Comparison of ENCODE assay signal across 8 cellular contexts in genomic region chr2:20675701-20676352, GRCh38. TPM values are rescaled to one million over a fixed set of nuclear protein-coding genes. Genes with fewer than 3 reads are reported as not detected.
DNase-seq lines count a peak whose midpoint lies in the region; ATAC-seq and TF ChIP-seq lines count a peak whose summit lies in the region.

No MANE protein-coding gene starts in this region.

- H3K4me1 Mint-ChIP-seq in activated CD4-positive, alpha-beta T cell treated with anti-CD3 and anti-CD28 coated beads for 36 hours: no peaks in the 10 kb centered on the region
- no peaks in the 10 kb centered on the region for H3K4me1 Mint-ChIP-seq in activated CD4-positive, alpha-beta T cell treated with anti-CD3 and anti-CD28 coated beads, Interleukin-2, amount 10 ng/mL, durations not matched to agents 24 days and 14 days
- H3K4me1 Mint-ChIP-seq in GM23338: peaks cover 57% of the 10 kb centered on the region

- POLR2A ChIA-PET in activated CD4-positive, alpha-beta T cell treated with anti-CD3 and anti-CD28 coated beads for 36 hours (lab: Charles Lee): no interaction called here

- H3K27me3 Mint-ChIP-seq in activated CD4-positive, alpha-beta T cell treated with anti-CD3 and anti-CD28 coated beads for 36 hours: peaks cover 13% of the 10 kb centered on the region
- peaks cover 13% of the 10 kb centered on the region for H3K27me3 Mint-ChIP-seq in activated CD4-positive, alpha-beta T cell treated with anti-CD3 and anti-CD28 coated beads, Interleukin-2, amount 10 ng/mL, durations not matched to agents 24 days and 14 days
- peaks cover 48% of the 10 kb centered on the region for H3K27me3 Mint-ChIP-seq in GM23338 (ENCODE audit: insufficient read depth, low read depth, poor library complexity)

- H3K9me3 Mint-ChIP-seq in activated CD4-positive, alpha-beta T cell treated with anti-CD3 and anti-CD28 coated beads for 36 hours (ENCODE audit: low read depth): no peaks in the 10 kb centered on the region
- no peaks in the 10 kb centered on the region for H3K9me3 Mint-ChIP-seq in activated CD4-positive, alpha-beta T cell treated with anti-CD3 and anti-CD28 coated beads, Interleukin-2, amount 10 ng/mL, durations not matched to agents 24 days and 14 days
- no peaks in the 10 kb centered on the region; the same call in 2 of the 3 replicates for H3K9me3 Mint-ChIP-seq in GM23338

- peaks cover 44% of the 10 kb centered on the region for H3K27me3 ChIP-seq in GM23338 (ENCODE audit: insufficient read depth)
- H3K27me3 ChIP-seq in aorta (ENCODE audit: control insufficient read depth in 1 of 2, insufficient read depth in 2 of 2, low read length in 1 of 2): no peaks in the 10 kb centered on the region

- H3K27ac ChIP-seq in GM23338 (ENCODE audit: low read depth) (no peak overlapping the region), aorta (ENCODE audit: low read depth in 1 of 2, low read length in 2 of 2) (peak overlapping the region; percentile 23 to 80)

- CTCF ChIA-PET in activated CD4-positive, alpha-beta T cell treated with anti-CD3 and anti-CD28 coated beads for 36 hours (lab: Charles Lee): interaction anchor here (0.8 to 5.6 kb wide), 6 partner anchors 8 to 287 kb away, joined by 3 to 23 read pairs (median 4); no protein-coding TSS in a partner anchor

- H3K4me1 ChIP-seq in GM23338 (ENCODE audit: insufficient read depth) (peaks cover 41% of the 10 kb centered on the region), aorta (ENCODE audit: control insufficient read depth in 1 of 2, insufficient read depth in 2 of 2, low read length in 2 of 2) (no peaks in the 10 kb centered on the region)

- 73 to 79% methylated on average over 6 of the region's 6 CpGs for WGBS in aorta, 2 donors

- H3F3A ChIP-seq in GM23338 (replicated peaks; ENCODE audit: low read depth): 0 out of 2 replicates have a peak, but pooled peaks cover 3% of the 10 kb centered on the region

- no peaks in the 10 kb centered on the region for H3K9me3 ChIP-seq in aorta (ENCODE audit: control insufficient read depth, low read length)

- H3K27ac Mint-ChIP-seq in activated CD4-positive, alpha-beta T cell treated with anti-CD3 and anti-CD28 coated beads for 36 hours: no peak overlapping the region
- no peak overlapping the region for H3K27ac Mint-ChIP-seq in activated CD4-positive, alpha-beta T cell treated with anti-CD3 and anti-CD28 coated beads, Interleukin-2, amount 10 ng/mL, durations not matched to agents 24 days and 14 days
- H3K27ac Mint-ChIP-seq in GM23338: no peak overlapping the region

- no peaks in the 10 kb centered on the region for H3K79me2 ChIP-seq in GM23338 (replicated peaks; ENCODE audit: insufficient read depth)

- no peak for TF ChIP-seq CTCF in GM23338 (conservative IDR thresholded peaks at IDR 0.05; ENCODE audit: low read depth in 2 of 2)

- H3K4me2 ChIP-seq in GM23338: no peak overlapping the region

- no peaks in the 10 kb centered on the region; the same call in 1 of the 2 replicates for H4K20me1 ChIP-seq in GM23338 (replicated peaks; ENCODE audit: insufficient read depth)

- H3K4me3 ChIP-seq in GM23338: no peak overlapping the region
- H3K4me3 ChIP-seq in aorta (ENCODE audit: low read length in 2 of 2): no peak overlapping the region

- DNase-seq in activated CD4-positive, alpha-beta T cell treated with anti-CD3 and anti-CD28 coated beads for 36 hours: no peak
- no peak for DNase-seq in activated CD4-positive, alpha-beta T cell treated with anti-CD3 and anti-CD28 coated beads, Interleukin-2, amount 10 ng/mL, durations not matched to agents 24 days and 14 days
- peak; percentile 50 for DNase-seq in GM23338 (ENCODE audit: low spot score)
- DNase-seq in KBM-7: peak; percentile 39
- peak; percentile 75 for DNase-seq in germinal center (ENCODE audit: low spot score)
- no peak for DNase-seq in aorta
- DNase-seq in ureter (ENCODE audit: low spot score): no peak
- DNase-seq in NK-92 (lab: John Stamatoyannopoulos, UW; ENCODE audit: unreplicated experiment): no peak

- no peaks in the 10 kb centered on the region for H3K9me2 ChIP-seq in GM23338 (ENCODE audit: insufficient read depth)

- H3K36me3 Mint-ChIP-seq in activated CD4-positive, alpha-beta T cell treated with anti-CD3 and anti-CD28 coated beads for 36 hours (ENCODE audit: low read depth): peaks cover 2% of the 10 kb centered on the region
- H3K36me3 Mint-ChIP-seq in activated CD4-positive, alpha-beta T cell treated with anti-CD3 and anti-CD28 coated beads, Interleukin-2, amount 10 ng/mL, durations not matched to agents 24 days and 14 days (ENCODE audit: low read depth): no peaks in the 10 kb centered on the region
- no peaks in the 10 kb centered on the region for H3K36me3 Mint-ChIP-seq in GM23338 (ENCODE audit: low read depth)

- H2AFZ ChIP-seq in GM23338: no peak overlapping the region

- H3K4me3 Mint-ChIP-seq in activated CD4-positive, alpha-beta T cell treated with anti-CD3 and anti-CD28 coated beads for 36 hours: no peak overlapping the region
- no peak overlapping the region for H3K4me3 Mint-ChIP-seq in activated CD4-positive, alpha-beta T cell treated with anti-CD3 and anti-CD28 coated beads, Interleukin-2, amount 10 ng/mL, durations not matched to agents 24 days and 14 days
- H3K4me3 Mint-ChIP-seq in GM23338: peak overlapping the region; percentile 42; the same call in 1 of the 3 replicates

- in situ Hi-C loops in KBM-7 (cut with MboI; ENCODE audit: low pct_unique_long_range_greater_than_20kb, low sequenced_read_pairs): no loop called here

- intact Hi-C loops in activated CD4-positive, alpha-beta T cell treated with anti-CD3 and anti-CD28 coated beads for 36 hours (cut with DNase I, micrococcal nuclease): no loop called here
- intact Hi-C loops in activated CD4-positive, alpha-beta T cell treated with anti-CD3 and anti-CD28 coated beads, Interleukin-2, amount 10 ng/mL, durations not matched to agents 24 days and 14 days (cut with micrococcal nuclease): no loop called here
- intact Hi-C loops in aorta (cut with DNase I): loop anchor here in 1 of 2 donors (5.0 kb wide), 2 partner anchors 146 to 296 kb away; partner anchors contain the start of gene LDAH

- H3K36me3 ChIP-seq in GM23338 (ENCODE audit: insufficient read depth): no peaks in the 10 kb centered on the region
- H3K36me3 ChIP-seq in aorta (ENCODE audit: control insufficient read depth in 1 of 2, insufficient read depth in 2 of 2, low read length in 1 of 2): peaks cover 0 to 2% of the 10 kb centered on the region in 2 donors

- ATAC-seq in activated CD4-positive, alpha-beta T cell treated with anti-CD3 and anti-CD28 coated beads for 36 hours: peak; percentile 83
- ATAC-seq in GM23338 (peak; percentile 71), aorta (ENCODE audit: low FRiP score) (peak; percentile 48)

TF ChIP-seq in GM23338, 12 proteins besides CTCF, POLR2A, EP300 and RAD21 (continues in another document):
- no peak for TF ChIP-seq EZH2 (IDR thresholded peaks at IDR 0.05; ENCODE audit: low read depth, unreplicated experiment)
- TF ChIP-seq ZNF114 (CRISPR knock-in tag; IDR thresholded peaks at IDR 0.05): no peak
- no peak for TF ChIP-seq EZH2phosphoT487 (IDR thresholded peaks at IDR 0.05; ENCODE audit: unreplicated experiment)
- no peak for TF ChIP-seq JUNB (IDR thresholded peaks at IDR 0.05; ENCODE audit: unreplicated experiment)
- no peak for TF ChIP-seq STAT1 (IDR thresholded peaks at IDR 0.05; ENCODE audit: unreplicated experiment)
- no peak for TF ChIP-seq POLR2AphosphoS5 (IDR thresholded peaks at IDR 0.05; ENCODE audit: low read depth)
- TF ChIP-seq ZNF331 (CRISPR knock-in tag; IDR thresholded peaks at IDR 0.05; ENCODE audit: low read depth): no peak
- no peak for TF ChIP-seq ETS1 (IDR thresholded peaks at IDR 0.05)

RNA-seq across cellular contexts. Expression of gene GDF7, which starts 8.9 kb away (rescaled TPM):
- under 1 TPM in 1 of 2 experiments, not detected in 1; 0.02 TPM for total RNA-seq in activated CD4-positive, alpha-beta T cell treated with anti-CD3 and anti-CD28 coated beads for 36 hours
- 0.26 TPM in 2 replicates for total RNA-seq in activated CD4-positive, alpha-beta T cell treated with anti-CD3 and anti-CD28 coated beads, Interleukin-2, amount 10 ng/mL, durations not matched to agents 24 days and 14 days
- total RNA-seq in GM23338 (2014; rRNA removed; shearing (Covaris generic)): 0.19 and 0.52 TPM in 2 replicates
- polyA plus RNA-seq in GM23338 (2016; fragmentation: Nextera tagmentation; extraction: Ambion mirVana) (0.16 and 0.19 TPM in 2 replicates), aorta (10 to 100 TPM in 1 of 2 donors, 1 to 10 TPM in 1; 4.1 to 15.6 TPM)
- total RNA-seq in aorta (10 to 100 TPM; 15.9 to 16.4 TPM), ureter (11.0 TPM)

RNA-seq across cellular contexts. Expression of gene HS1BP3, which starts 24.9 kb away (rescaled TPM):
- 1 to 10 TPM; 6.2 to 7.1 TPM for total RNA-seq in activated CD4-positive, alpha-beta T cell treated with anti-CD3 and anti-CD28 coated beads for 36 hours
- total RNA-seq in activated CD4-positive, alpha-beta T cell treated with anti-CD3 and anti-CD28 coated beads, Interleukin-2, amount 10 ng/mL, durations not matched to agents 24 days and 14 days: 7.1 and 8.9 TPM in 2 replicates
- total RNA-seq in GM23338 (2014; rRNA removed; shearing (Covaris generic)): 15.0 and 16.8 TPM in 2 replicates
- polyA plus RNA-seq in GM23338 (2016; fragmentation: Nextera tagmentation; extraction: Ambion mirVana) (6.0 and 7.2 TPM in 2 replicates), aorta (10 to 100 TPM; 27.5 to 33.6 TPM)
- total RNA-seq in aorta (10 to 100 TPM; 34.8 to 42.3 TPM), ureter (37.9 TPM)

Comparison
In these comparisons a context has a peak if more than half of its experiments do, and no peak if none do; other contexts are left out.
1. DNase-seq: peak in GM23338 (single experiment), KBM-7 (single experiment) and germinal center (single experiment); none in activated CD4-positive, alpha-beta T cell treated with anti-CD3 and anti-CD28 coated beads for 36 hours (single experiment), activated CD4-positive, alpha-beta T cell treated with anti-CD3 and anti-CD28 coated beads, Interleukin-2, amount 10 ng/mL, durations not matched to agents 24 days and 14 days (single experiment), aorta (0 of 2), ureter (single experiment) and NK-92 (single experiment).
2. Peak in every context shown above with its lines, with median percentiles within 50 percentile points of each other: ATAC-seq.